ENCODE assay signal across 17 cellular contexts in the genomic region with DNA sequence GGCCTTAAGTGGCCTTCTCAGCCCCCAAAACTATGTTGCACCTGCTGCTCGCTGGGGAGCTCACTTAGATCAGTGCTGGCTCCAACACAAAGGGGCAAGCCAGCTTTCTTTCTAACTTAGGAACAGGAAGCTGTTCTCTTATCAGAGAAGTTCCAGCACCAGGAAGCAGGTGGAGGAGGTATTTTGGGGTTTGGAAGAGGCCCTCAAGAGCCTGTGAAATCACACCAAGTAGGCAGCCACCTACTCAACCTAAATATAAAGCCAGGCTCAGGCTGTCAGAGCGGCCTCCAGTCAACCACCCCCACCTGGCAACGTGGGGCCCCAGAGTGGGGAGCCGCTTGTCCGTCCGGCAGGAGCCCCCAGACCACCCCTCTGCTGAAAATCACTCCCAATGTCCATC.
A peak's percentile ranks its signal among the peaks of the same experiment; 100 is the strongest.
DNase-seq lines count a peak whose midpoint lies in the region; ATAC-seq lines count a peak whose summit lies in the region.
"Had no signal": no experiment of that assay in that cellular context is flagged by ENCODE, and none has a peak within 500 bp of the region (broad histone marks: within the 10 kb centered on the region; RNA-seq: fewer than 3 reads in every experiment).

No MANE protein-coding gene starts in this region.

- peaks cover 0 to 14% (median 9%) of the 10 kb centered on the region in 11 experiments; a peak in 8 of 22 replicates for H3K27me3 ChIP-seq in BLaER1 treated with 17β-estradiol and CSF1 and Interleukin-3, amounts not matched to agents 10 nM and 100 nM
- H3K27me3 ChIP-seq in HAP-1 (ENCODE audit: low read depth), result no peaks in the 10 kb centered on the region

- intact Hi-C loops in posterior cingulate gyrus (cut with DNase I), result loop anchor here (5.0 kb wide), 1 partner anchor 107 kb away; no protein-coding TSS in a partner anchor

- no peaks in the 10 kb centered on the region for H3K9me3 ChIP-seq in BLaER1 treated with 17β-estradiol and CSF1 and Interleukin-3, amounts not matched to agents 10 nM and 100 nM (replicated peaks in 1 of 11)
- H3K9me3 ChIP-seq in HAP-1, result no peaks in the 10 kb centered on the region

- in situ Hi-C loops in HAP-1 (cut with MboI; ENCODE audit: low sequenced_read_pairs), result no loop called here

- no peak for ATAC-seq in GM21526 (IDR thresholded peaks at IDR 0.05; ENCODE audit: low FRiP score, unreplicated experiment)
- ATAC-seq: CD8-positive, alpha-beta T cell had no signal

- 0 out of 22 replicates have a peak overlapping the region, but pooled peaks of 1 of the 11 experiments have one; percentile 27 for H3K27ac ChIP-seq in BLaER1 treated with 17β-estradiol and CSF1 and Interleukin-3, amounts not matched to agents 10 nM and 100 nM
- H3K27ac ChIP-seq: RWPE1 had no signal

- H3K4me3 ChIP-seq in BLaER1 treated with 17β-estradiol and CSF1 and Interleukin-3, amounts not matched to agents 10 nM and 100 nM, result peak overlapping the region in 1 of 10 experiments; percentile 10; a peak in 1 of 20 replicates
- no peak overlapping the region for H3K4me3 ChIP-seq in Jurkat, Clone E6-1 (ENCODE audit: low read length)
- no peak overlapping the region for H3K4me3 ChIP-seq in HAP-1

- peak; percentile 8 for DNase-seq in Jurkat, Clone E6-1 (ENCODE audit: low read depth, low spot score)
- DNase-seq in inferior parietal cortex (ENCODE audit: extremely low spot score) (peak; percentile 45), posterior cingulate gyrus (peak in 7 of 10 donors; percentile 32 to 90 (median 55)), GM19240 (ENCODE audit: insufficient read length, low spot score) (no peak), NCI-H1092 treated with DMSO at 0.1 percent for 48 hours (lab: John Stamatoyannopoulos, UW) (no peak), HAP-1 (ENCODE audit: low spot score in 2 of 2) (no peak)
- DNase-seq: CD8-positive, alpha-beta T cell; H7; MV-4-11; NCI-H1436 treated with DMSO at 0.1 percent for 48 hours; NCI-H2081 treated with DMSO at 0.1 percent for 48 hours; NCI-H524; NK-92 treated with Interleukin-12 subunit alpha and Interleukin-12 subunit beta, amount 100 ng/mL, for 24 hours; OCI-M1 had no signal

- H3K4me1 ChIP-seq in BLaER1 treated with 17β-estradiol and CSF1 and Interleukin-3, amounts not matched to agents 10 nM and 100 nM, result peaks cover 0 to 87% (median 78%) of the 10 kb centered on the region in 10 experiments; a peak in 19 of 20 replicates
- no peaks in the 10 kb centered on the region for H3K4me1 ChIP-seq in HAP-1

- H3K4me2 ChIP-seq in BLaER1 treated with 17β-estradiol and CSF1 and Interleukin-3, amounts not matched to agents 10 nM and 100 nM, result peak overlapping the region in 9 of 11 experiments; percentile 19 to 94 (median 72); a peak in 18 of 22 replicates

- H3K36me3 ChIP-seq in BLaER1 treated with 17β-estradiol and CSF1 and Interleukin-3, amounts not matched to agents 10 nM and 100 nM, result no peaks in the 10 kb centered on the region
- H3K36me3 ChIP-seq in HAP-1 (replicated peaks), result no peaks in the 10 kb centered on the region

- peak overlapping the region in 2 of 11 experiments; percentile 8 to 48; a peak in 1 of 22 replicates for H3K9ac ChIP-seq in BLaER1 treated with 17β-estradiol and CSF1 and Interleukin-3, amounts not matched to agents 10 nM and 100 nM

- peaks cover 0 to 36% (median 0%) of the 10 kb centered on the region in 11 experiments; a peak in 4 of 22 replicates for H4K20me1 ChIP-seq in BLaER1 treated with 17β-estradiol and CSF1 and Interleukin-3, amounts not matched to agents 10 nM and 100 nM

Comparison
In these comparisons a context has a peak if more than half of its experiments do, and no peak if none do; other contexts are left out.
1. DNase-seq: peak in Jurkat, Clone E6-1 (single experiment), inferior parietal cortex (single experiment) and posterior cingulate gyrus (7 of 10); none in GM19240 (single experiment), NCI-H1092 treated with DMSO at 0.1 percent for 48 hours (single experiment) and HAP-1 (0 of 2).